In genomic region chr2:155633887-155634570, GRCh38 we compare ENCODE assay signal across 14 cellular contexts.
DNase-seq lines count a peak whose midpoint lies in the region; ATAC-seq, FAIRE-seq and TF ChIP-seq lines count a peak whose summit lies in the region.
"Had no signal": no experiment of that assay in that cellular context is flagged by ENCODE, and none has a peak within 500 bp of the region (broad histone marks: within the 10 kb centered on the region; RNA-seq: fewer than 3 reads in every experiment).

No MANE protein-coding gene starts in this region.

- H3K27ac ChIP-seq in endothelial cell of umbilical vein (ENCODE audit: insufficient read depth, low read depth, low read length) = no peak overlapping the region
- H3K27ac ChIP-seq: dorsolateral prefrontal cortex, pancreas had no signal

- H3K79me2 ChIP-seq in endothelial cell of umbilical vein (ENCODE audit: control insufficient read depth, insufficient read depth, low read length) = no peaks in the 10 kb centered on the region

- no peak overlapping the region for H3K4me3 ChIP-seq in endothelial cell of umbilical vein (replicated peaks in 1 of 3; ENCODE audit: insufficient read depth in 1 of 3, low read depth in 1 of 3, low read length in 3 of 3)
- H3K4me3 ChIP-seq: dorsolateral prefrontal cortex, pancreas had no signal

- no peaks in the 10 kb centered on the region for H3K9me1 ChIP-seq in endothelial cell of umbilical vein (replicated peaks; ENCODE audit: control insufficient read depth, extremely low read depth, insufficient read depth, low read length)

- intact Hi-C loops in endothelial cell of umbilical vein (cut with micrococcal nuclease) = no loop called here

- no peaks in the 10 kb centered on the region for H3K9me3 ChIP-seq in endothelial cell of umbilical vein (replicated peaks; ENCODE audit: control insufficient read depth, insufficient read depth, low read length)
- H3K9me3 ChIP-seq: BE2C, pancreas had no signal

- no peaks in the 10 kb centered on the region for H3K36me3 ChIP-seq in endothelial cell of umbilical vein (ENCODE audit: control insufficient read depth in 2 of 2, extremely low read depth in 1 of 2, insufficient read depth in 2 of 2, low read length in 2 of 2)
- H3K36me3 ChIP-seq: BE2C, pancreas had no signal

- H3K27me3 ChIP-seq in endothelial cell of umbilical vein (ENCODE audit: control insufficient read depth in 2 of 2, insufficient read depth in 2 of 2, low read length in 2 of 2) = no peaks in the 10 kb centered on the region
- H3K27me3 ChIP-seq: BE2C, dorsolateral prefrontal cortex had no signal

- TF ChIP-seq CTCF in endothelial cell of umbilical vein (IDR thresholded peaks at IDR 0.05; ENCODE audit: extremely low read depth in 1 of 2, insufficient read depth in 1 of 2, low read depth in 1 of 2, low read length in 2 of 2) = no peak
- no peak for TF ChIP-seq CTCF in omental fat pad (IDR thresholded peaks at IDR 0.05)

- POLR2A ChIA-PET in endothelial cell of umbilical vein (lab: Charles Lee) = no interaction called here

- no peaks in the 10 kb centered on the region for H4K20me1 ChIP-seq in endothelial cell of umbilical vein (replicated peaks; ENCODE audit: control insufficient read depth, extremely low read depth, insufficient read depth, low read length)

- TF ChIP-seq POLR2A in GM12891 (IDR thresholded peaks at IDR 0.05; ENCODE audit: low read depth, low read length) = no peak
- no peak for TF ChIP-seq POLR2A in endothelial cell of umbilical vein (IDR thresholded peaks at IDR 0.05; ENCODE audit: low read depth, low read length)

- FAIRE-seq in GM12891 (lab: Jason Lieb, UNC) = no peak
- FAIRE-seq in endothelial cell of umbilical vein (lab: Jason Lieb, UNC) = peak; percentile 72

- no TSS peak for BruUV-seq in endothelial cell of umbilical vein (replicated peaks; lab: Mats Ljungman, UMichigan)

- peaks cover 7% of the 10 kb centered on the region for H3K4me1 ChIP-seq in endothelial cell of umbilical vein (ENCODE audit: control insufficient read depth, extremely low read depth, insufficient read depth, low read length)
- H3K4me1 ChIP-seq: BE2C, pancreas had no signal

- peak overlapping the region; percentile 41 for H2AFZ ChIP-seq in endothelial cell of umbilical vein (ENCODE audit: low read depth, low read length)

- H3K9ac ChIP-seq in endothelial cell of umbilical vein (replicated peaks; ENCODE audit: extremely low read depth, insufficient read depth, low read length) = no peak overlapping the region

- CTCF ChIA-PET in endothelial cell of umbilical vein (lab: Charles Lee) = interaction anchor here (0.7 to 1.2 kb wide), 2 partner anchors 11 to 48 kb away, joined by 3 read pairs; no protein-coding TSS in a partner anchor

- no peak overlapping the region for H3K4me2 ChIP-seq in endothelial cell of umbilical vein (ENCODE audit: insufficient read depth, low read length)

- DNase-seq in GM12891 (ENCODE audit: insufficient read length, low spot score) (no peak), HT1080 (ENCODE audit: low read depth) (peak; percentile 53), endothelial cell of umbilical vein (ENCODE audit: low read depth, low spot score) (peak; percentile 51), omental fat pad (ENCODE audit: low spot score) (no peak), left lobe of liver (ENCODE audit: low spot score) (no peak), germinal center (ENCODE audit: low spot score) (no peak), DMS114 treated with DMSO at 0.1 percent for 48 hours (lab: John Stamatoyannopoulos, UW; ENCODE audit: unreplicated experiment) (no peak)
- DNase-seq: BE2C; dorsolateral prefrontal cortex; glutamatergic neuron; NCI-H526 treated with DMSO at 0.1 percent for 48 hours; stimulated activated CD4-positive, alpha-beta T cell treated with anti-CD3 and anti-CD28 coated beads, Interleukin-4, amount 100 ng/mL, for 1 hour had no signal

- dilution Hi-C loops in endothelial cell of umbilical vein (cut with MboI; ENCODE audit: extremely low pct_ligation_motif_present, low sequenced_read_pairs) = no loop called here

- peak; percentile 99 for ATAC-seq in GM21529 (IDR thresholded peaks at IDR 0.05; ENCODE audit: unreplicated experiment)
- no peak for ATAC-seq in omental fat pad (ENCODE audit: low FRiP score)
- ATAC-seq in left lobe of liver = no peak

TF ChIP-seq in GM12891, 5 proteins besides CTCF, POLR2A, EP300 and RAD21:
- TF ChIP-seq SPI1 (IDR thresholded peaks at IDR 0.05; ENCODE audit: low read depth, low read length) (peak; percentile 93), TAF1 (IDR thresholded peaks at IDR 0.05; ENCODE audit: low read depth, low read length) (no peak)

TF ChIP-seq in endothelial cell of umbilical vein, 7 proteins besides CTCF, POLR2A, EP300 and RAD21:
- TF ChIP-seq FOS (IDR thresholded peaks at IDR 0.05; ENCODE audit: borderline replicate concordance, insufficient read depth, low read length) = peak; percentile 18
- TF ChIP-seq MAX (IDR thresholded peaks at IDR 0.05; ENCODE audit: insufficient read depth, insufficient read length) = no peak
- peak; percentile 29 for TF ChIP-seq JUN (IDR thresholded peaks at IDR 0.05; ENCODE audit: borderline replicate concordance, insufficient read depth, insufficient read length, low read depth)

Comparison
In these comparisons a context has a peak if more than half of its experiments do, and no peak if none do; other contexts are left out.
1. DNase-seq: peak in HT1080 (single experiment) and endothelial cell of umbilical vein (single experiment); none in GM12891 (single experiment), omental fat pad (single experiment), left lobe of liver (single experiment), germinal center (single experiment) and DMS114 treated with DMSO at 0.1 percent for 48 hours (single experiment).